9 cellular contexts compared by ENCODE assay signal in genomic region chr11:44286268-44286880, GRCh38. TPM values are rescaled to one million over a fixed set of nuclear protein-coding genes. Genes with fewer than 3 reads are reported as not detected.
A peak's percentile ranks its signal among the peaks of the same experiment; 100 is the strongest.
DNase-seq lines count a peak whose midpoint lies in the region; ATAC-seq and TF ChIP-seq lines count a peak whose summit lies in the region.
"Had no signal": no experiment of that assay in that cellular context is flagged by ENCODE, and none has a peak within 500 bp of the region (broad histone marks: within the 10 kb centered on the region; RNA-seq: fewer than 3 reads in every experiment).

No MANE protein-coding gene starts in this region.

- 53% methylated on average over 10 of the region's 10 CpGs; no CpG with 5 or more reads in 1 of the 2 donors for WGBS in transverse colon (ENCODE audit: low coverage in 1 of 2), 2 donors

- intact Hi-C loops in transverse colon (cut with DNase I; ENCODE audit: low total_unique reads): loop anchor here (1.0 kb wide), 1 partner anchor 252 kb away; no protein-coding TSS in a partner anchor

- no peak for TF ChIP-seq EP300 in transverse colon (IDR thresholded peaks at IDR 0.05; ENCODE audit: low read depth)

- TF ChIP-seq POLR2A in transverse colon (IDR thresholded peaks at IDR 0.05): no peak

- H3K4me1 ChIP-seq in transverse colon: no peaks in the 10 kb centered on the region

- H3K27ac Mint-ChIP-seq in activated CD8-positive, alpha-beta T cell treated with anti-CD3 and anti-CD28 coated beads, Interleukin-2, amount 10 ng/mL, durations not matched to agents 7 days and 5 days: no peak overlapping the region
- H3K27ac Mint-ChIP-seq in nephron progenitor cell: no peak overlapping the region
- H3K27ac Mint-ChIP-seq: activated naive CD8-positive, alpha-beta T cell had no signal

- no peaks in the 10 kb centered on the region for H3K36me3 Mint-ChIP-seq in activated CD8-positive, alpha-beta T cell treated with anti-CD3 and anti-CD28 coated beads, Interleukin-2, amount 10 ng/mL, durations not matched to agents 7 days and 5 days (ENCODE audit: low read depth)
- H3K36me3 Mint-ChIP-seq in nephron progenitor cell (ENCODE audit: low read depth): peaks cover 4% of the 10 kb centered on the region
- H3K36me3 Mint-ChIP-seq: activated naive CD8-positive, alpha-beta T cell had no signal

- no peaks in the 10 kb centered on the region for H3K36me3 ChIP-seq in transverse colon

- POLR2A ChIA-PET in activated CD8-positive, alpha-beta T cell treated with anti-CD3 and anti-CD28 coated beads, Interleukin-2, amount 10 ng/mL, durations not matched to agents 7 days and 5 days (lab: Charles Lee): no interaction called here

- CTCF ChIA-PET in activated CD8-positive, alpha-beta T cell treated with anti-CD3 and anti-CD28 coated beads, Interleukin-2, amount 10 ng/mL, durations not matched to agents 7 days and 5 days (lab: Charles Lee): interaction anchor here (0.5 to 2.7 kb wide), 19 partner anchors 8 to 269 kb away, joined by 3 to 26 read pairs (median 4); no protein-coding TSS in a partner anchor

- H3K4me3 ChIP-seq in epithelial cell of proximal tubule (ENCODE audit: low read depth, low read length): no peak overlapping the region
- H3K4me3 ChIP-seq in transverse colon: no peak overlapping the region

- in situ Hi-C loops in transverse colon (cut with MboI; ENCODE audit: low pct_ligation_motif_present in 1 of 4, low pct_unique_long_range_greater_than_20kb in 1 of 4, low sequenced_read_pairs in 3 of 4): loop anchor here in 3 of 4 donors (10.0 to 25.0 kb wide), 2 partner anchors 248 to 626 kb away; no protein-coding TSS in a partner anchor

- H3K4me3 Mint-ChIP-seq in activated CD8-positive, alpha-beta T cell treated with anti-CD3 and anti-CD28 coated beads, Interleukin-2, amount 10 ng/mL, durations not matched to agents 7 days and 5 days: no peak overlapping the region
- H3K4me3 Mint-ChIP-seq in nephron progenitor cell: no peak overlapping the region
- H3K4me3 Mint-ChIP-seq: activated naive CD8-positive, alpha-beta T cell had no signal

- DNase-seq in DMS53 treated with DMSO at 0.1 percent for 48 hours (lab: John Stamatoyannopoulos, UW; ENCODE audit: unreplicated experiment): peak; percentile 29
- peak; percentile 24 for DNase-seq in NCI-H748 treated with DMSO at 0.1 percent for 48 hours (lab: John Stamatoyannopoulos, UW)
- peak; percentile 71 for DNase-seq in activated CD8-positive, alpha-beta T cell treated with anti-CD3 and anti-CD28 coated beads, Interleukin-2, amount 10 ng/mL, durations not matched to agents 7 days and 5 days
- DNase-seq in epithelial cell of proximal tubule (ENCODE audit: low read depth): no peak
- peak; percentile 75 for DNase-seq in nephron progenitor cell
- DNase-seq in transverse colon: peak; percentile 41

- no peak overlapping the region for H3K27ac ChIP-seq in transverse colon

- peaks cover 5% of the 10 kb centered on the region for H3K27me3 ChIP-seq in transverse colon

- peak; percentile 54 for ATAC-seq in HG02870 (IDR thresholded peaks at IDR 0.05; ENCODE audit: unreplicated experiment)
- peak; percentile 79 for ATAC-seq in activated CD8-positive, alpha-beta T cell treated with anti-CD3 and anti-CD28 coated beads, Interleukin-2, amount 10 ng/mL, durations not matched to agents 7 days and 5 days
- ATAC-seq in HG03108 (IDR thresholded peaks at IDR 0.05; ENCODE audit: unreplicated experiment): no peak

- peaks cover 7% of the 10 kb centered on the region for H3K27me3 Mint-ChIP-seq in activated CD8-positive, alpha-beta T cell treated with anti-CD3 and anti-CD28 coated beads, Interleukin-2, amount 10 ng/mL, durations not matched to agents 7 days and 5 days (ENCODE audit: low read depth)
- peaks cover 57% of the 10 kb centered on the region for H3K27me3 Mint-ChIP-seq in nephron progenitor cell (ENCODE audit: low read depth, poor library complexity)
- H3K27me3 Mint-ChIP-seq: activated naive CD8-positive, alpha-beta T cell had no signal

- H3K9me3 ChIP-seq in transverse colon: no peaks in the 10 kb centered on the region

- TF ChIP-seq CTCF in epithelial cell of proximal tubule (conservative IDR thresholded peaks at IDR 0.05; ENCODE audit: low read depth, low read length) (peak; percentile 94), nephron progenitor cell (IDR thresholded peaks at IDR 0.05) (peak; percentile 90), transverse colon (IDR thresholded peaks at IDR 0.05) (peak; percentile 88 to 95 (median 93))

- H3K9me3 Mint-ChIP-seq in activated CD8-positive, alpha-beta T cell treated with anti-CD3 and anti-CD28 coated beads, Interleukin-2, amount 10 ng/mL, durations not matched to agents 7 days and 5 days (ENCODE audit: insufficient read depth): no peaks in the 10 kb centered on the region
- peaks cover 10% of the 10 kb centered on the region for H3K9me3 Mint-ChIP-seq in nephron progenitor cell

- no peaks in the 10 kb centered on the region for H3K4me1 Mint-ChIP-seq in activated CD8-positive, alpha-beta T cell treated with anti-CD3 and anti-CD28 coated beads, Interleukin-2, amount 10 ng/mL, durations not matched to agents 7 days and 5 days (ENCODE audit: low read depth)
- H3K4me1 Mint-ChIP-seq in nephron progenitor cell: peaks cover 28% of the 10 kb centered on the region

RNA-seq across cellular contexts. Expression of gene ALX4, which starts 23.6 kb away (rescaled TPM):
- total RNA-seq in activated CD8-positive, alpha-beta T cell treated with anti-CD3 and anti-CD28 coated beads, Interleukin-2, amount 10 ng/mL, durations not matched to agents 7 days and 5 days: not detected
- total RNA-seq in epithelial cell of proximal tubule (not detected in 2 replicates), transverse colon (not detected)
